10 cellular contexts compared by ENCODE assay signal in the genomic region with DNA sequence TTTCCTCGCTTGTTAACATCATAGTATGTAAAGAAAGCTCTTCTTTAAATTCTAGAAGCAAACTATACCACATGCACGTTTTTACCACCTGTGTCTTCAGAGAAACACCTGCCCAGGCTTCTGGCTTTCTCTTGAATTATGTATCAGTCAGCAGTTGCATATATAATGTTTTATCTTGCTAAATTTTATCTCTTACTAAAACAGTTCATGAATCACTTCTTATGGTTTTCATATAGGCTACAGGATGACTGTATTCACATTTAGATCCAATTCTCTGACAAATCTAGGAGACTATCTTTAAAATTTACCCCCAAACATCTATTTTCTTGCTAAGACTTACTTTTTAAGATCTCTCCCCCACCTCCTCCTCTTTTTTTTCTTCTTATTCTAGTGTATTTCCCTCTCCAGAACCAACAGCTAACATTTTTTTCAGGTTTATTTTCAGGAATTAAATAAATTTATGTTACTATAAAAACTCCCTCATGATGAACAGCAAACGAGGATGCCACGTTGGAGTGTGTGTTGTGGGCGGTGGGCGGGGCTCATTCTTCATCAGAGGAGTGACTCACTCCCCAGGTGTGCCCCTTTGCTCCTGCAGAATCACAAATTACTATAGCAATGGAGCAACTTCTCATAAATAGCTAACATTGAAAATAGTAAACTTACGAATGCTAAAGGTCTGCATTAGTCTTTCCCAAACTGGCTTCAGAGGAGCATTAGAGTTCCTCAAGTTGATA. TPM values are rescaled to one million over a fixed set of nuclear protein-coding genes. Genes with fewer than 3 reads are reported as not detected.
DNase-seq lines count a peak whose midpoint lies in the region; ATAC-seq lines count a peak whose summit lies in the region.
"Had no signal": no experiment of that assay in that cellular context is flagged by ENCODE, and none has a peak within 500 bp of the region (broad histone marks: within the 10 kb centered on the region; RNA-seq: fewer than 3 reads in every experiment).

No MANE protein-coding gene starts in this region.

- no peaks in the 10 kb centered on the region for H3K27me3 ChIP-seq in thymus (ENCODE audit: control insufficient read depth, insufficient read depth)

- no peaks in the 10 kb centered on the region for H3K9me3 ChIP-seq in thymus (ENCODE audit: control insufficient read depth)

- H3K27me3 Mint-ChIP-seq in activated naive CD4-positive, alpha-beta T cell treated with anti-CD3 and anti-CD28 coated beads, Interleukin-2, amount 10 ng/mL, durations not matched to agents 7 days and 5 days, result peaks cover 8% of the 10 kb centered on the region
- H3K27me3 Mint-ChIP-seq in activated T-cell treated with anti-CD3 and anti-CD28 coated beads, Interleukin-2, amount 50 U/mL, for 72 hours (ENCODE audit: low read depth), result peaks cover 6% of the 10 kb centered on the region

- no peak overlapping the region for H3K4me3 Mint-ChIP-seq in activated naive CD4-positive, alpha-beta T cell treated with anti-CD3 and anti-CD28 coated beads, Interleukin-2, amount 10 ng/mL, durations not matched to agents 7 days and 5 days
- H3K4me3 Mint-ChIP-seq in activated T-cell treated with anti-CD3 and anti-CD28 coated beads, Interleukin-2, amount 50 U/mL, for 72 hours, result peak overlapping the region; percentile 47 to 50
- H3K4me3 Mint-ChIP-seq: IgD-negative memory B cell; stimulated activated effector memory CD8-positive, alpha-beta T cell treated with anti-CD3 and anti-CD28 coated beads, Interleukin-12 subunit alpha, Interleukin-12 subunit beta, amount 100 ng/mL, for 72 hours had no signal

- H3K27ac ChIP-seq in thymus (ENCODE audit: low read depth), result peak overlapping the region; percentile 42

- no peaks in the 10 kb centered on the region for H3K36me3 Mint-ChIP-seq in activated naive CD4-positive, alpha-beta T cell treated with anti-CD3 and anti-CD28 coated beads, Interleukin-2, amount 10 ng/mL, durations not matched to agents 7 days and 5 days
- H3K36me3 Mint-ChIP-seq in activated T-cell treated with anti-CD3 and anti-CD28 coated beads, Interleukin-2, amount 50 U/mL, for 72 hours (ENCODE audit: insufficient read depth in 2 of 2), result peaks cover 0 to 1% of the 10 kb centered on the region in 2 donors
- H3K36me3 Mint-ChIP-seq: IgD-negative memory B cell; stimulated activated effector memory CD8-positive, alpha-beta T cell treated with anti-CD3 and anti-CD28 coated beads, Interleukin-12 subunit alpha, Interleukin-12 subunit beta, amount 100 ng/mL, for 72 hours had no signal

- H3K9me3 Mint-ChIP-seq in activated naive CD4-positive, alpha-beta T cell treated with anti-CD3 and anti-CD28 coated beads, Interleukin-2, amount 10 ng/mL, durations not matched to agents 7 days and 5 days, result no peaks in the 10 kb centered on the region
- H3K9me3 Mint-ChIP-seq in activated T-cell treated with anti-CD3 and anti-CD28 coated beads, Interleukin-2, amount 50 U/mL, for 72 hours, result no peaks in the 10 kb centered on the region
- H3K9me3 Mint-ChIP-seq: stimulated activated effector memory CD8-positive, alpha-beta T cell treated with anti-CD3 and anti-CD28 coated beads, Interleukin-12 subunit alpha, Interleukin-12 subunit beta, amount 100 ng/mL, for 72 hours had no signal

- H3K4me1 Mint-ChIP-seq in activated naive CD4-positive, alpha-beta T cell treated with anti-CD3 and anti-CD28 coated beads, Interleukin-2, amount 10 ng/mL, durations not matched to agents 7 days and 5 days, result peaks cover 6% of the 10 kb centered on the region
- peaks cover 25% of the 10 kb centered on the region for H3K4me1 Mint-ChIP-seq in activated T-cell treated with anti-CD3 and anti-CD28 coated beads, Interleukin-2, amount 50 U/mL, for 72 hours (ENCODE audit: low read depth)
- H3K4me1 Mint-ChIP-seq: IgD-negative memory B cell; stimulated activated effector memory CD8-positive, alpha-beta T cell treated with anti-CD3 and anti-CD28 coated beads, Interleukin-12 subunit alpha, Interleukin-12 subunit beta, amount 100 ng/mL, for 72 hours had no signal

- H3K4me3 ChIP-seq in thymus (ENCODE audit: low read length), result no peak overlapping the region

- ATAC-seq in activated T-cell treated with anti-CD3 and anti-CD28 coated beads, Interleukin-2, amount 50 U/mL, for 72 hours (replicated peaks in 1 of 2), result peak; percentile 75 to 81
- ATAC-seq: stimulated activated effector memory CD8-positive, alpha-beta T cell treated with anti-CD3 and anti-CD28 coated beads, Interleukin-12 subunit alpha, Interleukin-12 subunit beta, amount 100 ng/mL, for 72 hours had no signal

- H3K36me3 ChIP-seq in thymus (ENCODE audit: control insufficient read depth, insufficient read depth), result no peaks in the 10 kb centered on the region

- no peak overlapping the region for H3K27ac Mint-ChIP-seq in activated naive CD4-positive, alpha-beta T cell treated with anti-CD3 and anti-CD28 coated beads, Interleukin-2, amount 10 ng/mL, durations not matched to agents 7 days and 5 days
- H3K27ac Mint-ChIP-seq in activated T-cell treated with anti-CD3 and anti-CD28 coated beads, Interleukin-2, amount 50 U/mL, for 72 hours, result peak overlapping the region; percentile 90
- H3K27ac Mint-ChIP-seq: IgD-negative memory B cell; stimulated activated effector memory CD8-positive, alpha-beta T cell treated with anti-CD3 and anti-CD28 coated beads, Interleukin-12 subunit alpha, Interleukin-12 subunit beta, amount 100 ng/mL, for 72 hours had no signal

- peaks cover 8% of the 10 kb centered on the region for H3K4me1 ChIP-seq in thymus (ENCODE audit: control insufficient read depth, insufficient read depth, low read length)

- WGBS in thymus, result 30% methylated on average over 7 of the region's 7 CpGs

- CTCF ChIA-PET in activated naive CD4-positive, alpha-beta T cell treated with anti-CD3 and anti-CD28 coated beads, Interleukin-2, amount 10 ng/mL, durations not matched to agents 7 days and 5 days (lab: Charles Lee), result interaction anchor here (1.7 kb wide), 1 partner anchor 120 kb away, joined by 4 read pairs; no protein-coding TSS in a partner anchor

- peak; percentile 34 for DNase-seq in activated naive CD4-positive, alpha-beta T cell treated with Interleukin-2 at 50 U/mL for 16 hours
- no peak for DNase-seq in activated naive CD4-positive, alpha-beta T cell treated with anti-CD3 and anti-CD28 coated beads, Interleukin-2, amount 10 ng/mL, durations not matched to agents 7 days and 5 days
- DNase-seq in activated T-cell treated with anti-CD3 and anti-CD28 coated beads, Interleukin-2, amount 50 U/mL, for 72 hours, result peak; percentile 52 to 72
- peak; percentile 23 to 36 for DNase-seq in stimulated activated CD4-positive, alpha-beta T cell treated with anti-CD3 and anti-CD28 coated beads, Interleukin-12 subunit alpha, Interleukin-12 subunit beta, amount 100 ng/mL, for 24 hours (ENCODE audit: low read depth in 2 of 2)
- DNase-seq in cerebellum (ENCODE audit: low spot score) (no peak), NCI-H774 (lab: John Stamatoyannopoulos, UW) (no peak), GM03348 (ENCODE audit: low spot score) (no peak)

RNA-seq across cellular contexts. Expression of a gene that starts 11.8 kb away (rescaled TPM):
- total RNA-seq in activated T-cell treated with anti-CD3 and anti-CD28 coated beads, Interleukin-2, amount 50 U/mL, for 72 hours, result 1 to 10 TPM in 1 of 2 donors, under 1 TPM in 1; 0.65 to 3.3 TPM
- 91.8 TPM for polyA plus RNA-seq in thymus
- total RNA-seq in cerebellum, result 50.0 TPM

Comparison
In these comparisons a context has a peak if more than half of its experiments do, and no peak if none do; other contexts are left out.
1. DNase-seq: peak in activated naive CD4-positive, alpha-beta T cell treated with Interleukin-2 at 50 U/mL for 16 hours (single experiment), activated T-cell treated with anti-CD3 and anti-CD28 coated beads, Interleukin-2, amount 50 U/mL, for 72 hours (2 of 2) and stimulated activated CD4-positive, alpha-beta T cell treated with anti-CD3 and anti-CD28 coated beads, Interleukin-12 subunit alpha, Interleukin-12 subunit beta, amount 100 ng/mL, for 24 hours (2 of 2); none in activated naive CD4-positive, alpha-beta T cell treated with anti-CD3 and anti-CD28 coated beads, Interleukin-2, amount 10 ng/mL, durations not matched to agents 7 days and 5 days (single experiment), cerebellum (single experiment), NCI-H774 (single experiment) and GM03348 (single experiment).
2. RNA of a gene that starts 11.8 kb away (total RNA-seq): 50.0 TPM in cerebellum (single experiment); 0.65 to 3.3 TPM in activated T-cell treated with anti-CD3 and anti-CD28 coated beads, Interleukin-2, amount 50 U/mL, for 72 hours; every median in the first group is over 10 times any median in the second.